ENCODE assay signal across 9 cellular contexts in the genomic region with DNA sequence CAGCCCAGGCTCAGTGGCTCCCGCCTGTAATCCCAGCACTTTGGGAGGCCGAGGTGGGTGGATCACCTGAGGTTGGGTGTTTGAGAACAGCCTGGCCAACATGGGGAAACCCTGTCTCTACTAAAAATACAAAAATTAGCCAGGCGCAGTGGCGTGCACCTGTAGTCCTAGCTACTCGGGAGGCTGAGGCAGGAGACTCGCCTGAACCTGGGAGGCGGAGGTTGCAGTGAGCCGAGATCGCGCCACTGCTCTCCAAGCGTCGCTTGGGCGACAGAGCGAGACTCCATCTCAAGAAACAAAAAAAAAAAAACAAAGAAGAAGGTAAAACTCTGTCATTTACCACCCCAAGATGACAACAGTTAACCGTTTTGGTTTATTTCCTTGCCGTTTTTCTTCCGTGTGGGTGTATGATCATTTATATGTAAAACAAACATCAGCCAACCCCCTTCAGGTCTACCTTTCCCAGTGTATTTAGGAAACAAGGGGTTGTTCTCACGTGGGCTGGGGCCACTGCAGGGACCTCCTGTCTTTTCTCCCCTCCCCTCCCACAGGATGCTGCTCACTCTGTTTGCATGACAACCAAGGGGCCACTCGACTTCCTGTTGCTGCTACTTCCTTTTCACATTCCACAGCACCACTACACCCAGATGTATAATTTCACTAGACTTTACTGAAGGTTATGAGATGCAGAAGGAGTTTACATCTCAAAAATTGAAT. TPM values are rescaled to one million over a fixed set of nuclear protein-coding genes. Genes with fewer than 3 reads are reported as not detected.
DNase-seq lines count a peak whose midpoint lies in the region; ATAC-seq and TF ChIP-seq lines count a peak whose summit lies in the region.
"Had no signal": no experiment of that assay in that cellular context is flagged by ENCODE, and none has a peak within 500 bp of the region (broad histone marks: within the 10 kb centered on the region; RNA-seq: fewer than 3 reads in every experiment).

No MANE protein-coding gene starts in this region.

- WGBS in mammary epithelial cell (ENCODE audit: low coverage, missing lambda C conversion rate): 90% methylated on average over 18 of the region's 19 CpGs

- H2AFZ ChIP-seq in SU-DHL-6 (ENCODE audit: low read depth, low read length, severe bottlenecking) (no peak overlapping the region), mammary epithelial cell (ENCODE audit: low read depth, low read length) (no peak overlapping the region)

- peak; percentile 34 for ATAC-seq in GM18520 (IDR thresholded peaks at IDR 0.05; ENCODE audit: unreplicated experiment)
- ATAC-seq in HG02938 (IDR thresholded peaks at IDR 0.05; ENCODE audit: unreplicated experiment): peak; percentile 71
- peak; percentile 85 for ATAC-seq in activated naive CD8-positive, alpha-beta T cell treated with anti-CD3 and anti-CD28 coated beads, Interleukin-2, amount 10 ng/mL, durations not matched to agents 7 days and 5 days (ENCODE audit: low read depth)

- TF ChIP-seq CTCF in SU-DHL-6 (IDR thresholded peaks at IDR 0.05; ENCODE audit: insufficient read depth, low read length, poor library complexity, severe bottlenecking) (no peak), mammary epithelial cell (conservative IDR thresholded peaks at IDR 0.05 in 1 of 2, IDR thresholded peaks at IDR 0.05 in 1 of 2; ENCODE audit: extremely low read depth in 1 of 2, insufficient read depth in 1 of 2, low read depth in 1 of 2, low read length in 2 of 2) (no peak)

- dilution Hi-C loops in mammary epithelial cell (cut with HindIII; ENCODE audit: low sequenced_read_pairs): loop anchor here (5.0 kb wide), 1 partner anchor 42 kb away; no protein-coding TSS in a partner anchor

- H3K27me3 ChIP-seq in SU-DHL-6 (ENCODE audit: low read length) (no peaks in the 10 kb centered on the region), mammary epithelial cell (ENCODE audit: insufficient read depth, low read length) (no peaks in the 10 kb centered on the region)

- H3K36me3 Mint-ChIP-seq in activated naive CD8-positive, alpha-beta T cell treated with anti-CD3 and anti-CD28 coated beads, Interleukin-2, amount 10 ng/mL, durations not matched to agents 7 days and 5 days: peaks cover 32% of the 10 kb centered on the region

- no peaks in the 10 kb centered on the region for H3K9me3 Mint-ChIP-seq in activated naive CD8-positive, alpha-beta T cell treated with anti-CD3 and anti-CD28 coated beads, Interleukin-2, amount 10 ng/mL, durations not matched to agents 7 days and 5 days

- no TSS peak for BruUV-seq in mammary epithelial cell (replicated peaks; lab: Mats Ljungman, UMichigan)

- H3K9me2 ChIP-seq in SU-DHL-6 (replicated peaks; ENCODE audit: insufficient read depth, low read length): no peaks in the 10 kb centered on the region

- CTCF ChIA-PET in mammary epithelial cell (lab: Charles Lee; ENCODE audit: low non-redundant PET): no interaction called here

- H3K27ac Mint-ChIP-seq in activated naive CD8-positive, alpha-beta T cell treated with anti-CD3 and anti-CD28 coated beads, Interleukin-2, amount 10 ng/mL, durations not matched to agents 7 days and 5 days: peak overlapping the region; percentile 98

- peak overlapping the region; percentile 87 for H3K4me3 Mint-ChIP-seq in activated naive CD8-positive, alpha-beta T cell treated with anti-CD3 and anti-CD28 coated beads, Interleukin-2, amount 10 ng/mL, durations not matched to agents 7 days and 5 days

- H3K4me2 ChIP-seq in SU-DHL-6 (ENCODE audit: low read depth, low read length, poor library complexity, severe bottlenecking) (peak overlapping the region; percentile 71), mammary epithelial cell (ENCODE audit: insufficient read depth, low read depth, low read length) (no peak overlapping the region)

- intact Hi-C loops in mammary epithelial cell (cut with micrococcal nuclease): no loop called here

- H3K27ac ChIP-seq in SU-DHL-6 (ENCODE audit: low read depth, low read length) (peak overlapping the region; percentile 98), mammary epithelial cell (ENCODE audit: insufficient read depth, low read depth, low read length) (no peak overlapping the region)

- H3K4me3 ChIP-seq in SU-DHL-6 (ENCODE audit: insufficient read depth, low read length, poor library complexity, severe bottlenecking) (peak overlapping the region; percentile 39), mammary epithelial cell (replicated peaks in 1 of 3; ENCODE audit: insufficient read depth in 1 of 3, low read depth in 2 of 3, low read length in 3 of 3) (no peak overlapping the region)

- H3K79me2 ChIP-seq in SU-DHL-6 (ENCODE audit: insufficient read depth, low read length): peaks cover 83% of the 10 kb centered on the region
- H3K79me2 ChIP-seq in mammary epithelial cell (ENCODE audit: insufficient read depth, low read length): no peaks in the 10 kb centered on the region

- H4K20me1 ChIP-seq in SU-DHL-6 (ENCODE audit: low read depth, low read length): no peaks in the 10 kb centered on the region
- H4K20me1 ChIP-seq in mammary epithelial cell (ENCODE audit: insufficient read depth, low read length): no peaks in the 10 kb centered on the region

- in situ Hi-C loops in mammary epithelial cell (cut with MboI; ENCODE audit: low sequenced_read_pairs in 2 of 2): no loop called here

- H3K27me3 Mint-ChIP-seq in activated naive CD8-positive, alpha-beta T cell treated with anti-CD3 and anti-CD28 coated beads, Interleukin-2, amount 10 ng/mL, durations not matched to agents 7 days and 5 days: no peaks in the 10 kb centered on the region

- peaks cover 71% of the 10 kb centered on the region for H3K4me1 Mint-ChIP-seq in activated naive CD8-positive, alpha-beta T cell treated with anti-CD3 and anti-CD28 coated beads, Interleukin-2, amount 10 ng/mL, durations not matched to agents 7 days and 5 days

- H3K36me3 ChIP-seq in SU-DHL-6 (ENCODE audit: low read length): peaks cover 15% of the 10 kb centered on the region
- H3K36me3 ChIP-seq in mammary epithelial cell (ENCODE audit: insufficient read depth, low read length): no peaks in the 10 kb centered on the region

- H3K9ac ChIP-seq in SU-DHL-6 (ENCODE audit: low read length): peak overlapping the region; percentile 67
- no peak overlapping the region for H3K9ac ChIP-seq in mammary epithelial cell (ENCODE audit: insufficient read depth, low read length)

- POLR2A ChIA-PET in activated naive CD8-positive, alpha-beta T cell treated with anti-CD3 and anti-CD28 coated beads, Interleukin-2, amount 10 ng/mL, durations not matched to agents 7 days and 5 days (lab: Charles Lee): interaction anchor here (0.7 to 11.8 kb wide), 8 partner anchors 8 to 233 kb away, joined by 3 to 176 read pairs (median 3); partner anchors contain the start of genes MAP3K9 and TTC9

- H3K9me3 ChIP-seq in SU-DHL-6 (ENCODE audit: insufficient read depth, low read length) (no peaks in the 10 kb centered on the region), mammary epithelial cell (replicated peaks; ENCODE audit: insufficient read depth, low read length) (no peaks in the 10 kb centered on the region)

- H3K4me1 ChIP-seq in mammary epithelial cell (ENCODE audit: insufficient read depth, low read length): no peaks in the 10 kb centered on the region

- peak; percentile 61 for DNase-seq in activated naive CD8-positive, alpha-beta T cell treated with anti-CD3 and anti-CD28 coated beads, Interleukin-2, amount 10 ng/mL, durations not matched to agents 7 days and 5 days
- peak; percentile 66 to 70 for DNase-seq in stimulated activated CD4-positive, alpha-beta T cell treated with anti-CD3 and anti-CD28 coated beads, Interleukin-2, amount 100 ng/mL, for 24 hours
- DNase-seq in mammary epithelial cell (no peak), NCI-H1694 (lab: John Stamatoyannopoulos, UW) (no peak), NCI-H82 (lab: John Stamatoyannopoulos, UW) (no peak)

- peaks cover 76% of the 10 kb centered on the region for H3F3A ChIP-seq in SU-DHL-6 (ENCODE audit: insufficient read depth)

RNA-seq across cellular contexts. Expression of gene TTC9, which starts 13.6 kb away (rescaled TPM):
- total RNA-seq in activated naive CD8-positive, alpha-beta T cell treated with anti-CD3 and anti-CD28 coated beads, Interleukin-2, amount 10 ng/mL, durations not matched to agents 7 days and 5 days: 10 to 100 TPM; 16.6 to 17.2 TPM
- total RNA-seq in mammary epithelial cell: 1 to 10 TPM; 2.5 to 3.3 TPM
- 5.2 TPM for polyA plus RNA-seq in mammary epithelial cell
- polyA minus RNA-seq in mammary epithelial cell: 10.4 TPM
- total RNA-seq: RPMI7951 had no signal

RNA-seq across cellular contexts. Expression of gene MED6, which starts 54.8 kb away (rescaled TPM):
- total RNA-seq in activated naive CD8-positive, alpha-beta T cell treated with anti-CD3 and anti-CD28 coated beads, Interleukin-2, amount 10 ng/mL, durations not matched to agents 7 days and 5 days: 10 to 100 TPM; 52.8 to 55.6 TPM
- 10 to 100 TPM; 28.8 to 40.0 TPM for total RNA-seq in mammary epithelial cell
- polyA plus RNA-seq in mammary epithelial cell: 31.6 TPM
- polyA minus RNA-seq in mammary epithelial cell: 4.9 TPM

Comparison
In these comparisons a context has a peak if more than half of its experiments do, and no peak if none do; other contexts are left out.
1. ATAC-seq: peak in every context shown above with its lines; median percentile 85 in activated naive CD8-positive, alpha-beta T cell treated with anti-CD3 and anti-CD28 coated beads, Interleukin-2, amount 10 ng/mL, durations not matched to agents 7 days and 5 days; 71 in HG02938; 34 in GM18520.
2. DNase-seq: peak in activated naive CD8-positive, alpha-beta T cell treated with anti-CD3 and anti-CD28 coated beads, Interleukin-2, amount 10 ng/mL, durations not matched to agents 7 days and 5 days (single experiment) and stimulated activated CD4-positive, alpha-beta T cell treated with anti-CD3 and anti-CD28 coated beads, Interleukin-2, amount 100 ng/mL, for 24 hours (2 of 2); none in mammary epithelial cell (single experiment), NCI-H1694 (single experiment) and NCI-H82 (single experiment).
3. RNA of gene TTC9, which starts 13.6 kb away (total RNA-seq): 16.6 to 17.2 TPM in activated naive CD8-positive, alpha-beta T cell treated with anti-CD3 and anti-CD28 coated beads, Interleukin-2, amount 10 ng/mL, durations not matched to agents 7 days and 5 days; 2.5 to 3.3 TPM in mammary epithelial cell; every median in the first group is over 4 times any median in the second.